23 cellular contexts compared by ENCODE assay signal in the genomic region with DNA sequence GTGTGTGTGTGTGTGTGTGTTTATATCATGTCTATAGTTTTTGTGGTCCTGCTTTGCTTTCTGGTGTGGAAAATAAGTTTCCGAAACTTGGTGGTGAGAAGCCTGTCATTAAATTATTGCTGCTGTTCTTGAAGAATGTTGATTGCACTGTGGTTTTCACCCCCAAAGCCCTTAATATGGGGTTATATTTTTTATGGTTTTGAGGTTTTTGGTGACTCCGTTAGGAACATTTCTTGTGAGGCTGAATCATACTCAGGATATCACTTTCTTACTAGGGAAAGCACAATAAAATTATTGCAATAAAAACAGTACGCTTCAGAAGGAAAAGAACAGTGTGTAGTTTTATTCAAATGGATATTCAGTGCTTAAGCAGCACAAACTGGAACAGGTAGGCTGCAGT.
"Had no signal": no experiment of that assay in that cellular context is flagged by ENCODE, and none has a peak within 500 bp of the region (broad histone marks: within the 10 kb centered on the region; RNA-seq: fewer than 3 reads in every experiment).

No MANE protein-coding gene starts in this region.

- H3K36me3 ChIP-seq: neutrophil, right lobe of liver, uterus had no signal

- H3K9me3 ChIP-seq: neutrophil, right lobe of liver, uterus had no signal

- ATAC-seq: left cardiac atrium; left ventricle myocardium superior; right lobe of liver; stimulated activated effector memory CD8-positive, alpha-beta T cell treated with anti-CD3 and anti-CD28 coated beads, Interleukin-12 subunit alpha, Interleukin-12 subunit beta, amount 100 ng/mL, for 72 hours had no signal

- H3K27ac ChIP-seq: dorsolateral prefrontal cortex, neutrophil, right lobe of liver, skin epidermis, uterus, VCaP had no signal

- H3K27me3 ChIP-seq: neutrophil, uterus had no signal

- DNase-seq: activated CD4-positive, alpha-beta T cell treated with anti-CD3 and anti-CD28 coated beads for 4 hours; activated CD4-positive, alpha-beta T cell treated with anti-CD3 and anti-CD28 coated beads, Interleukin-2, amount 50 U/mL, for 4 hours; activated CD8-positive, alpha-beta memory T cell treated with anti-CD3 and anti-CD28 coated beads, Interleukin-2, amount 50 U/mL, for 4 hours; activated effector memory CD4-positive, alpha-beta T cell treated with anti-CD3 and anti-CD28 coated beads, Interleukin-2, amount 50 U/mL, for 16 hours; activated naive CD4-positive, alpha-beta T cell treated with anti-CD3 and anti-CD28 coated beads for 36 hours; activated naive CD8-positive, alpha-beta T cell treated with anti-CD3 and anti-CD28 coated beads, Interleukin-2, amount 10 ng/mL, durations not matched to agents 7 days and 5 days; activated T-cell treated with anti-CD3 and anti-CD28 coated beads, Interleukin-2, amount 50 U/mL, for 1 hour; amniotic stem cell; dorsolateral prefrontal cortex; effector memory CD4-positive, alpha-beta T cell; glutamatergic neuron; left cardiac atrium; left ventricle myocardium superior; nephron progenitor cell; right lobe of liver; stimulated activated CD4-positive, alpha-beta T cell treated with anti-CD3 and anti-CD28 coated beads, Interleukin-12 subunit alpha, Interleukin-12 subunit beta, amount 100 ng/mL, for 4 hours; stimulated activated CD4-positive, alpha-beta T cell treated with anti-CD3 and anti-CD28 coated beads, Interleukin-4, amount 100 ng/mL, for 24 hours; substantia nigra; uterus had no signal

- H3K4me3 ChIP-seq: dorsolateral prefrontal cortex, right lobe of liver, skin epidermis, uterus had no signal

- H3K4me1 ChIP-seq: right lobe of liver, uterus had no signal
